In genomic region chr11:69922015-69922595, GRCh38 we compare ENCODE assay signal across 25 cellular contexts.
A peak's percentile ranks its signal among the peaks of the same experiment; 100 is the strongest.
DNase-seq lines count a peak whose midpoint lies in the region; ATAC-seq and TF ChIP-seq lines count a peak whose summit lies in the region.
"Had no signal": no experiment of that assay in that cellular context is flagged by ENCODE, and none has a peak within 500 bp of the region (broad histone marks: within the 10 kb centered on the region; RNA-seq: fewer than 3 reads in every experiment).

No MANE protein-coding gene starts in this region.

- H3K4me2 ChIP-seq in IMR-90 (ENCODE audit: low read depth, low read length): no peak overlapping the region

- POLR2A ChIA-PET in IMR-90 (lab: Charles Lee; ENCODE audit: unreplicated experiment): no interaction called here

- no peak overlapping the region for H2AK5ac ChIP-seq in IMR-90 (ENCODE audit: low read depth, low read length)

- H4K20me1 ChIP-seq in IMR-90 (ENCODE audit: insufficient read depth, low read length): no peaks in the 10 kb centered on the region

- TF ChIP-seq RAD21 in IMR-90 (IDR thresholded peaks at IDR 0.05; ENCODE audit: low read length): no peak

- intact Hi-C loops in IMR-90 (cut with micrococcal nuclease): no loop called here

- H2AK9ac ChIP-seq in IMR-90 (replicated peaks; ENCODE audit: low read depth, low read length, poor library complexity): no peak overlapping the region

- no peak overlapping the region for H2BK5ac ChIP-seq in IMR-90 (ENCODE audit: low read depth, low read length, poor library complexity, severe bottlenecking)

- H2BK20ac ChIP-seq in IMR-90 (ENCODE audit: low read depth, low read length): peak overlapping the region; percentile 18; the same call in 1 of the 2 replicates

- H3K56ac ChIP-seq in IMR-90 (ENCODE audit: extremely low read depth, insufficient read depth, low read length): no peak overlapping the region

- no peak overlapping the region for H2BK120ac ChIP-seq in IMR-90 (ENCODE audit: low read depth, low read length)

- H3K27ac ChIP-seq in IMR-90 (ENCODE audit: insufficient read depth, low read length): no peak overlapping the region
- H3K27ac ChIP-seq in skeletal muscle tissue (ENCODE audit: low read depth, low read length): peak overlapping the region; percentile 68
- H3K27ac ChIP-seq: 22Rv1, parathyroid adenoma, SJSA1 had no signal

- TF ChIP-seq POLR2A in IMR-90 (IDR thresholded peaks at IDR 0.05; ENCODE audit: low read depth, low read length): no peak

- WGBS in IMR-90 (ENCODE audit: extremely low coverage in 2 of 2, insufficient read length in 1 of 2), 2 experiments: 88% methylated on average over 3 of the region's 17 CpGs; no CpG with 5 or more reads in 1 of the 2 experiments

- ATAC-seq in IMR-90 (ENCODE audit: low read depth) (no peak), GM18498 (IDR thresholded peaks at IDR 0.05; ENCODE audit: unreplicated experiment) (no peak)
- ATAC-seq: stimulated activated naive B cell treated with anti-CD40 and anti-IgM and Interleukin-4, amounts not matched to agents 10 μg/mL and 1 μg/mL and 100 μg/mL, for 72 hours; T-cell had no signal

- H3K36me3 ChIP-seq in IMR-90 (ENCODE audit: control insufficient read depth, insufficient read depth, low read length): no peaks in the 10 kb centered on the region
- no peaks in the 10 kb centered on the region for H3K36me3 ChIP-seq in skeletal muscle tissue (ENCODE audit: control insufficient read depth in 3 of 3, insufficient read depth in 3 of 3, low read length in 3 of 3)
- no peaks in the 10 kb centered on the region for H3K36me3 ChIP-seq in BE2C
- H3K36me3 ChIP-seq: sigmoid colon, SJSA1 had no signal

- H3K14ac ChIP-seq in IMR-90 (replicated peaks; ENCODE audit: low read depth, low read length): no peak overlapping the region

- no peak for TF ChIP-seq CTCF in IMR-90 (conservative IDR thresholded peaks at IDR 0.05; ENCODE audit: low read depth, low read length)
- no peak for TF ChIP-seq CTCF in BE2C (IDR thresholded peaks at IDR 0.05; ENCODE audit: low read depth, low read length)

- H3K18ac ChIP-seq in IMR-90 (ENCODE audit: low read depth, low read length): no peak overlapping the region

- H3K4ac ChIP-seq in IMR-90 (ENCODE audit: low read depth, low read length): 0 out of 2 replicates have a peak overlapping the region, but pooled peaks have one; percentile 29

- no peak overlapping the region for H4K8ac ChIP-seq in IMR-90 (ENCODE audit: low read depth in 2 of 2, low read length in 2 of 2)

- peak; percentile 16 for DNase-seq in activated effector memory CD4-positive, alpha-beta T cell treated with anti-CD3 and anti-CD28 coated beads, Interleukin-2, amount 50 U/mL, for 16 hours
- no peak for DNase-seq in activated effector memory CD4-positive, alpha-beta T cell treated with Interleukin-2 at 50 U/mL for 16 hours
- no peak for DNase-seq in IMR-90
- DNase-seq in islet precursor cell: peak; percentile 51
- no peak for DNase-seq in BE2C
- DNase-seq in NCI-H1105 treated with DMSO at 0.1 percent for 48 hours (lab: John Stamatoyannopoulos, UW): no peak
- DNase-seq: activated CD4-positive, alpha-beta T cell treated with anti-CD3 and anti-CD28 coated beads, Interleukin-2, amount 50 U/mL, for 48 hours; activated CD8-positive, alpha-beta memory T cell treated with anti-CD3 and anti-CD28 coated beads, Interleukin-2, amount 50 U/mL, for 4 hours; caudate nucleus; CD4-positive, alpha-beta memory T cell; hippocampal formation; NCI-H1105; NCI-H2029; NCI-H524 treated with DMSO at 0.1 percent for 48 hours; nephron progenitor cell; stimulated activated CD4-positive, alpha-beta T cell treated with anti-CD3 and anti-CD28 coated beads, Interleukin-15, amount 100 ng/mL, for 24 hours; stimulated activated naive B cell treated with anti-CD40 and anti-IgM and Interleukin-4, amounts not matched to agents 10 μg/mL and 1 μg/mL and 100 μg/mL, for 72 hours had no signal

- H3K9me1 ChIP-seq in IMR-90 (ENCODE audit: insufficient read depth, low read length): peaks cover 5% of the 10 kb centered on the region; the same call in 1 of the 2 replicates

- no peak overlapping the region for H3K4me3 ChIP-seq in IMR-90 (ENCODE audit: insufficient read depth, low read depth, low read length)
- H3K4me3 ChIP-seq in skeletal muscle tissue (ENCODE audit: low read length in 3 of 3): no peak overlapping the region
- H3K4me3 ChIP-seq in BE2C (ENCODE audit: low read depth, low read length): no peak overlapping the region
- H3K4me3 ChIP-seq: lung, sigmoid colon, SJSA1 had no signal

- H3K4me1 ChIP-seq in IMR-90 (ENCODE audit: control insufficient read depth, insufficient read depth, low read length) (peaks cover 12% of the 10 kb centered on the region), skeletal muscle tissue (ENCODE audit: control insufficient read depth in 3 of 3, insufficient read depth in 3 of 3, low read length in 3 of 3) (peaks cover 7 to 20% (median 12%) of the 10 kb centered on the region in 3 donors), BE2C (peaks cover 7% of the 10 kb centered on the region)

- H3K9ac ChIP-seq in IMR-90 (ENCODE audit: low read depth, low read length): no peak overlapping the region
- H3K9ac ChIP-seq in skeletal muscle tissue (ENCODE audit: low read depth in 1 of 3, low read length in 3 of 3): no peak overlapping the region
- H3K9ac ChIP-seq: parathyroid adenoma had no signal

- H2AFZ ChIP-seq in IMR-90 (replicated peaks; ENCODE audit: low read length, poor library complexity): peak overlapping the region; percentile 15
- H2AFZ ChIP-seq: parathyroid adenoma had no signal

- BruUV-seq in IMR-90 (replicated peaks; lab: Mats Ljungman, UMichigan): no TSS peak

- no peaks in the 10 kb centered on the region for H3K79me1 ChIP-seq in IMR-90 (ENCODE audit: low read depth in 1 of 2, low read length in 2 of 2)

- no peaks in the 10 kb centered on the region for H3K9me3 ChIP-seq in IMR-90 (ENCODE audit: control insufficient read depth, insufficient read depth, low read length)
- no peaks in the 10 kb centered on the region for H3K9me3 ChIP-seq in skeletal muscle tissue (ENCODE audit: control insufficient read depth in 3 of 3, low read length in 3 of 3)
- H3K9me3 ChIP-seq in BE2C: no peaks in the 10 kb centered on the region
- H3K9me3 ChIP-seq: sigmoid colon, SJSA1 had no signal

- CTCF ChIA-PET in IMR-90 (lab: Yijun Ruan, JAX): no interaction called here

- H3K27me3 ChIP-seq in IMR-90 (ENCODE audit: control insufficient read depth, insufficient read depth, low read length) (no peaks in the 10 kb centered on the region; the same call in 1 of the 2 replicates), skeletal muscle tissue (ENCODE audit: control insufficient read depth in 3 of 3, insufficient read depth in 3 of 3, low read length in 3 of 3) (peaks cover 5 to 33% (median 12%) of the 10 kb centered on the region in 3 donors), BE2C (peaks cover 8% of the 10 kb centered on the region)

- no peak overlapping the region for H4K5ac ChIP-seq in IMR-90 (ENCODE audit: low read depth, low read length)

- no peak overlapping the region for H2BK15ac ChIP-seq in IMR-90 (ENCODE audit: low read depth, low read length)

- in situ Hi-C loops in IMR-90 (cut with MboI; ENCODE audit: low sequenced_read_pairs): no loop called here

- no peak overlapping the region for H3K23ac ChIP-seq in IMR-90 (ENCODE audit: low read depth, low read length)

- H4K91ac ChIP-seq in IMR-90 (ENCODE audit: insufficient read depth, low read depth, low read length): no peak overlapping the region; the same call in 1 of the 2 replicates

- dilution Hi-C loops in IMR-90 (cut with HindIII; ENCODE audit: low sequenced_read_pairs, unreplicated experiment): loop anchor here (25.0 kb wide), 1 partner anchor 240 kb away; no protein-coding TSS in a partner anchor

TF ChIP-seq in IMR-90, 13 proteins besides CTCF, POLR2A, EP300 and RAD21:
- TF ChIP-seq ELK1 (IDR thresholded peaks at IDR 0.05; ENCODE audit: borderline replicate concordance, low read depth, low read length) (no peak), RFX5 (IDR thresholded peaks at IDR 0.05; ENCODE audit: low read depth, low read length) (no peak), MAZ (IDR thresholded peaks at IDR 0.05; ENCODE audit: borderline replicate concordance, low read depth, low read length) (no peak), RCOR1 (IDR thresholded peaks at IDR 0.05; ENCODE audit: insufficient replicate concordance, low read length) (no peak), SMC3 (IDR thresholded peaks at IDR 0.05; ENCODE audit: low read depth, low read length) (no peak), BHLHE40 (IDR thresholded peaks at IDR 0.05; ENCODE audit: low read depth, low read length) (no peak), MAFK (IDR thresholded peaks at IDR 0.05; ENCODE audit: low read depth, low read length) (no peak), FOS (IDR thresholded peaks at IDR 0.05; ENCODE audit: low read depth, low read length) (no peak), NFE2L2 (IDR thresholded peaks at IDR 0.05; ENCODE audit: low read depth, low read length) (no peak), CHD1 (IDR thresholded peaks at IDR 0.05; ENCODE audit: low read depth, low read length) (no peak), CEBPB (IDR thresholded peaks at IDR 0.05; ENCODE audit: low read depth, low read length) (no peak), MXI1 (IDR thresholded peaks at IDR 0.05; ENCODE audit: borderline replicate concordance, low read depth, low read length) (no peak), USF2 (IDR thresholded peaks at IDR 0.05; ENCODE audit: low read depth, low read length) (no peak)

Comparison
In these comparisons a context has a peak if more than half of its experiments do, and no peak if none do; other contexts are left out.
1. DNase-seq: peak in activated effector memory CD4-positive, alpha-beta T cell treated with anti-CD3 and anti-CD28 coated beads, Interleukin-2, amount 50 U/mL, for 16 hours (single experiment) and islet precursor cell (single experiment); none in activated effector memory CD4-positive, alpha-beta T cell treated with Interleukin-2 at 50 U/mL for 16 hours (single experiment), IMR-90 (single experiment), BE2C (single experiment) and NCI-H1105 treated with DMSO at 0.1 percent for 48 hours (single experiment).